ENCODE assay signal across 9 cellular contexts in the genomic region with DNA sequence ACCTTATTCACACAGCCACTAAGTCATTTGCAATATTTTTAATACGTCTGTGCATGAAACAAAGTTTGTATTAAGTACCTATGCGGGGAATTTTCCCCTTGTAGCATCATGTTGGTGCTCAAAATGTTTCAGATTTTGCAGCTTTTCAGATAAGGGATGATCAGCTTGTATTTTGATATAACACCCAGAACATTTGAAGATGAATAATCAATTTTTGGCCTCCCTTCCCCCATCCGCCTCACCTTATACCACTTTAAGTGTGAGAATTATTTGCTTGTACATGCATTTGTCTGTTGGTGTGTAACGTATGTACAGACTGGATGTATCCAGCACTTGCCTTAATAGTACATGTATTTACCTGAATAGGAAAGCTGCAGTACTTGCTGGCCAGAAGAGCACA. TPM values are rescaled to one million over a fixed set of nuclear protein-coding genes. Genes with fewer than 3 reads are reported as not detected.
DNase-seq lines count a peak whose midpoint lies in the region; ATAC-seq and TF ChIP-seq lines count a peak whose summit lies in the region.
"Had no signal": no experiment of that assay in that cellular context is flagged by ENCODE, and none has a peak within 500 bp of the region (broad histone marks: within the 10 kb centered on the region; RNA-seq: fewer than 3 reads in every experiment).

No MANE protein-coding gene starts in this region.

- DNase-seq in GM06990 (ENCODE audit: extremely low read depth, insufficient read length) (no peak), sigmoid colon (no peak), NCI-H1417 treated with DMSO at 0.1 percent for 48 hours (lab: John Stamatoyannopoulos, UW) (no peak), NOMO-1 treated with DMSO at 0.1 percent for 48 hours (lab: John Stamatoyannopoulos, UW; ENCODE audit: unreplicated experiment) (no peak)
- DNase-seq: body of pancreas had no signal

- H3F3A ChIP-seq in OCI-LY1 (ENCODE audit: insufficient read depth, low read length): no peaks in the 10 kb centered on the region

- TF ChIP-seq EP300 in sigmoid colon (IDR thresholded peaks at IDR 0.05): no peak

- ATAC-seq in HG03469 (IDR thresholded peaks at IDR 0.05; ENCODE audit: unreplicated experiment): no peak
- no peak for ATAC-seq in HG03460 (IDR thresholded peaks at IDR 0.05; ENCODE audit: unreplicated experiment)
- ATAC-seq: body of pancreas had no signal

- TF ChIP-seq CTCF in GM06990 (IDR thresholded peaks at IDR 0.05; ENCODE audit: insufficient read depth, low read length, poor library complexity, severe bottlenecking) (no peak), OCI-LY1 (IDR thresholded peaks at IDR 0.05; ENCODE audit: low read length) (no peak), sigmoid colon (IDR thresholded peaks at IDR 0.05) (no peak)

- peak overlapping the region; percentile 89 for H3K4me3 ChIP-seq in GM06990 (replicated peaks; ENCODE audit: low read depth, low read length)
- peak overlapping the region; percentile 70 for H3K4me3 ChIP-seq in OCI-LY1 (ENCODE audit: low read depth, low read length, poor library complexity, severe bottlenecking)
- peak overlapping the region; percentile 97 for H3K4me3 ChIP-seq in endocrine pancreas (ENCODE audit: control insufficient read depth, insufficient read depth, low read length)
- peak overlapping the region; percentile 64 to 94 (median 84) for H3K4me3 ChIP-seq in sigmoid colon
- H3K4me3 ChIP-seq: body of pancreas had no signal

- no peaks in the 10 kb centered on the region; the same call in 1 of the 2 replicates for H3K36me3 ChIP-seq in GM06990 (ENCODE audit: control insufficient read depth, insufficient read depth, low read length)
- H3K36me3 ChIP-seq in OCI-LY1 (ENCODE audit: insufficient read depth, low read length): no peaks in the 10 kb centered on the region; the same call in 1 of the 2 replicates
- H3K36me3 ChIP-seq in endocrine pancreas (ENCODE audit: control insufficient read depth, insufficient read depth, low read length): no peaks in the 10 kb centered on the region
- peaks cover 0 to 2% (median 0%) of the 10 kb centered on the region in 4 donors for H3K36me3 ChIP-seq in sigmoid colon

- H3K9me2 ChIP-seq in OCI-LY1 (ENCODE audit: low read depth, low read length): no peaks in the 10 kb centered on the region

- H3K79me2 ChIP-seq in OCI-LY1 (ENCODE audit: insufficient read depth, low read length): no peaks in the 10 kb centered on the region

- H3K9ac ChIP-seq in OCI-LY1 (ENCODE audit: low read length) (peak overlapping the region; percentile 69; the same call in 1 of the 2 replicates), endocrine pancreas (ENCODE audit: control insufficient read depth, insufficient read depth, low read length) (no peak overlapping the region)

- H4K20me1 ChIP-seq in OCI-LY1 (ENCODE audit: insufficient read depth, low read length): no peaks in the 10 kb centered on the region

- intact Hi-C loops in sigmoid colon (cut with DNase I): loop anchor here (5.0 to 10.0 kb wide), 5 partner anchors 312 to 1462 kb away; partner anchors contain the start of genes CDC37L1, PLGRKT, RFX3 and UHRF2

- WGBS in sigmoid colon, 2 donors: 75 to 83% methylated on average over 4 of the region's 4 CpGs

- no peaks in the 10 kb centered on the region for H3K27me3 ChIP-seq in GM06990 (replicated peaks; ENCODE audit: control insufficient read depth, insufficient read depth, low read length)
- no peaks in the 10 kb centered on the region for H3K27me3 ChIP-seq in OCI-LY1 (ENCODE audit: insufficient read depth, low read length)
- no peaks in the 10 kb centered on the region for H3K27me3 ChIP-seq in endocrine pancreas (ENCODE audit: control insufficient read depth, insufficient read depth, low read length)
- H3K27me3 ChIP-seq in sigmoid colon: no peaks in the 10 kb centered on the region
- H3K27me3 ChIP-seq: body of pancreas had no signal

- H3K27ac ChIP-seq in OCI-LY1 (ENCODE audit: low read depth, low read length, poor library complexity, severe bottlenecking) (no peak overlapping the region), sigmoid colon (peak overlapping the region in 2 of 4 donors; percentile 96 to 99)

- no peaks in the 10 kb centered on the region for H3K9me3 ChIP-seq in OCI-LY1 (ENCODE audit: low read length)
- H3K9me3 ChIP-seq in endocrine pancreas (ENCODE audit: control insufficient read depth, low read length): no peaks in the 10 kb centered on the region
- H3K9me3 ChIP-seq in sigmoid colon: no peaks in the 10 kb centered on the region
- H3K9me3 ChIP-seq: body of pancreas had no signal

- no peak for TF ChIP-seq POLR2A in sigmoid colon (IDR thresholded peaks at IDR 0.05)

- H2AFZ ChIP-seq in OCI-LY1 (ENCODE audit: low read length): no peak overlapping the region

- H3K4me1 ChIP-seq in OCI-LY1 (ENCODE audit: insufficient read depth, low read length, severe bottlenecking): peaks cover 38% of the 10 kb centered on the region
- H3K4me1 ChIP-seq in endocrine pancreas (ENCODE audit: control insufficient read depth, insufficient read depth, low read length): peaks cover 22% of the 10 kb centered on the region
- peaks cover 0 to 57% (median 34%) of the 10 kb centered on the region in 4 donors for H3K4me1 ChIP-seq in sigmoid colon

- peak overlapping the region; percentile 92 for H3K4me2 ChIP-seq in OCI-LY1 (ENCODE audit: low read length)

RNA-seq across cellular contexts. Expression of gene JAK2, which starts 1.7 kb away (rescaled TPM):
- total RNA-seq in sigmoid colon: 10 to 100 TPM; 28.5 to 36.8 (median 31.0) TPM
- 1 to 10 TPM; 5.3 to 7.7 (median 6.0) TPM for polyA plus RNA-seq in sigmoid colon
